In genomic region chr4:26287748-26288147, GRCh38 we compare ENCODE assay signal across 19 cellular contexts. TPM values are rescaled to one million over a fixed set of nuclear protein-coding genes. Genes with fewer than 3 reads are reported as not detected.
DNase-seq lines count a peak whose midpoint lies in the region; ATAC-seq and TF ChIP-seq lines count a peak whose summit lies in the region.
"Had no signal": no experiment of that assay in that cellular context is flagged by ENCODE, and none has a peak within 500 bp of the region (broad histone marks: within the 10 kb centered on the region; RNA-seq: fewer than 3 reads in every experiment).

No MANE protein-coding gene starts in this region.

- H3K27me3 ChIP-seq in muscle layer of duodenum (ENCODE audit: low read depth, low read length): no peaks in the 10 kb centered on the region
- H3K27me3 ChIP-seq: testis had no signal

- no peak for TF ChIP-seq CTCF in glutamatergic neuron (IDR thresholded peaks at IDR 0.05; ENCODE audit: partially characterized antibody, unreplicated experiment)

- no peaks in the 10 kb centered on the region for H3K9me3 ChIP-seq in muscle layer of duodenum (ENCODE audit: control insufficient read depth in 1 of 2, low read length in 2 of 2)
- H3K9me3 ChIP-seq: testis had no signal

- H3K4me1 ChIP-seq in muscle layer of duodenum (ENCODE audit: control insufficient read depth in 1 of 2, insufficient read depth in 2 of 2, low read length in 2 of 2): peaks cover 3 to 4% of the 10 kb centered on the region in 2 donors
- H3K4me1 ChIP-seq: testis had no signal

- H3K27me3 Mint-ChIP-seq in glutamatergic neuron (ENCODE audit: unreplicated experiment): peaks cover under 1% of the 10 kb centered on the region
- H3K27me3 Mint-ChIP-seq: T-cell had no signal

- H3K36me3 Mint-ChIP-seq in glutamatergic neuron (ENCODE audit: unreplicated experiment): no peaks in the 10 kb centered on the region
- H3K36me3 Mint-ChIP-seq: activated naive CD8-positive, alpha-beta T cell treated with anti-CD3 and anti-CD28 coated beads, Interleukin-2, amount 10 ng/mL, durations not matched to agents 7 days and 5 days; T-cell had no signal

- no peaks in the 10 kb centered on the region for H3K36me3 ChIP-seq in muscle layer of duodenum (ENCODE audit: control insufficient read depth in 1 of 2, insufficient read depth in 2 of 2, low read length in 2 of 2)

- H3K27ac Mint-ChIP-seq in glutamatergic neuron (ENCODE audit: unreplicated experiment): no peak overlapping the region
- H3K27ac Mint-ChIP-seq: activated naive CD8-positive, alpha-beta T cell treated with anti-CD3 and anti-CD28 coated beads, Interleukin-2, amount 10 ng/mL, durations not matched to agents 7 days and 5 days; T-cell had no signal

- intact Hi-C loops in posterior cingulate gyrus (cut with DNase I): no loop called here

- ATAC-seq in GM18907 (IDR thresholded peaks at IDR 0.05; ENCODE audit: unreplicated experiment) (peak; percentile 7), GM21526 (IDR thresholded peaks at IDR 0.05; ENCODE audit: low FRiP score, unreplicated experiment) (no peak), HG03139 (IDR thresholded peaks at IDR 0.05; ENCODE audit: unreplicated experiment) (no peak)
- ATAC-seq: K562, left colon, T-cell had no signal

- H3K4me3 Mint-ChIP-seq in glutamatergic neuron (ENCODE audit: unreplicated experiment): no peak overlapping the region
- H3K4me3 Mint-ChIP-seq: activated naive CD8-positive, alpha-beta T cell treated with anti-CD3 and anti-CD28 coated beads, Interleukin-2, amount 10 ng/mL, durations not matched to agents 7 days and 5 days; T-cell had no signal

- no peaks in the 10 kb centered on the region for H3K4me1 Mint-ChIP-seq in glutamatergic neuron (ENCODE audit: low read depth, unreplicated experiment)

- H3K4me3 ChIP-seq in muscle layer of duodenum (ENCODE audit: low read depth in 1 of 2, low read length in 2 of 2): no peak overlapping the region
- H3K4me3 ChIP-seq: K562, testis had no signal

- H3K27ac ChIP-seq in muscle layer of duodenum (ENCODE audit: low read length): peak overlapping the region; percentile 52
- H3K27ac ChIP-seq: testis had no signal

- H3K9me3 Mint-ChIP-seq in glutamatergic neuron (ENCODE audit: unreplicated experiment): no peaks in the 10 kb centered on the region
- H3K9me3 Mint-ChIP-seq: activated naive CD8-positive, alpha-beta T cell treated with anti-CD3 and anti-CD28 coated beads, Interleukin-2, amount 10 ng/mL, durations not matched to agents 7 days and 5 days; T-cell had no signal

- DNase-seq in AML-193 (lab: John Stamatoyannopoulos, UW) (peak; percentile 24 to 32), SKM-1 (lab: John Stamatoyannopoulos, UW; ENCODE audit: unreplicated experiment) (peak; percentile 29), posterior cingulate gyrus (no peak), glutamatergic neuron (no peak)
- DNase-seq: activated CD4-positive, alpha-beta T cell treated with anti-CD3 and anti-CD28 coated beads for 1 hour; activated naive CD8-positive, alpha-beta T cell treated with anti-CD3 and anti-CD28 coated beads, Interleukin-2, amount 10 ng/mL, durations not matched to agents 7 days and 5 days; DMS53; effector memory CD4-positive, alpha-beta T cell; hippocampal formation; left colon; NCI-H1436 treated with DMSO at 0.1 percent for 48 hours; NCI-H446; testis had no signal

RNA-seq across cellular contexts. Expression of gene RBPJ, which starts 33.1 kb away (rescaled TPM):
- total RNA-seq in glutamatergic neuron (ENCODE audit: unreplicated experiment): 121 TPM

Comparison
In these comparisons a context has a peak if more than half of its experiments do, and no peak if none do; other contexts are left out.
1. DNase-seq: peak in AML-193 (2 of 2) and SKM-1 (single experiment); none in posterior cingulate gyrus (0 of 10) and glutamatergic neuron (single experiment).